ENCODE assay signal across 18 cellular contexts in genomic region chr6:145723646-145724045, GRCh38.
"Had no signal": no experiment of that assay in that cellular context is flagged by ENCODE, and none has a peak within 500 bp of the region (broad histone marks: within the 10 kb centered on the region; RNA-seq: fewer than 3 reads in every experiment).

No MANE protein-coding gene starts in this region.

- H3K4me1 Mint-ChIP-seq: nephron progenitor cell had no signal

- H3K4me2 ChIP-seq: hepatocyte had no signal

- H3K4me3 ChIP-seq: esophagus squamous epithelium, hepatocyte, right atrium auricular region, suprapubic skin, thyroid gland, upper lobe of left lung, vagina had no signal

- H3K9me3 ChIP-seq: suprapubic skin, thyroid gland, upper lobe of left lung, vagina had no signal

- H3K27ac ChIP-seq: esophagus squamous epithelium, foreskin keratinocyte, hepatocyte, right atrium auricular region, suprapubic skin, thyroid gland, upper lobe of left lung, vagina had no signal

- DNase-seq: dermis blood vessel endothelial cell; esophagus squamous epithelium; foreskin keratinocyte; head of caudate nucleus; left colon; naive thymus-derived CD4-positive, alpha-beta T cell; nephron progenitor cell; posterior cingulate gyrus; small intestine; stimulated activated CD4-positive, alpha-beta T cell treated with anti-CD3 and anti-CD28 coated beads, Interleukin-12 subunit alpha, Interleukin-12 subunit beta, amount 100 ng/mL, for 4 hours; stimulated activated naive CD4-positive, alpha-beta T cell treated with Interleukin-2 at 50 U/mL for 16 hours; thyroid gland; upper lobe of left lung had no signal

- H3K4me1 ChIP-seq: esophagus squamous epithelium, foreskin keratinocyte, right atrium auricular region, suprapubic skin, thyroid gland, upper lobe of left lung, vagina had no signal

- H3K27ac Mint-ChIP-seq: naive thymus-derived CD4-positive, alpha-beta T cell; nephron progenitor cell had no signal

- H2AFZ ChIP-seq: hepatocyte had no signal

- H3K27me3 ChIP-seq: esophagus squamous epithelium, foreskin keratinocyte, hepatocyte, right atrium auricular region, suprapubic skin, thyroid gland, upper lobe of left lung, vagina had no signal

- H3K36me3 ChIP-seq: right atrium auricular region, suprapubic skin, thyroid gland, upper lobe of left lung, vagina had no signal

- H3K27me3 Mint-ChIP-seq: naive thymus-derived CD4-positive, alpha-beta T cell had no signal

- H3K4me3 Mint-ChIP-seq: naive thymus-derived CD4-positive, alpha-beta T cell; nephron progenitor cell had no signal

- ATAC-seq: foreskin keratinocyte; left colon; naive thymus-derived CD4-positive, alpha-beta T cell had no signal

- FAIRE-seq: colon had no signal
